Comparison of ENCODE assay signal across 11 cellular contexts in genomic region chr1:93613895-93614294, GRCh38.
DNase-seq lines count a peak whose midpoint lies in the region; ATAC-seq and TF ChIP-seq lines count a peak whose summit lies in the region.
"Had no signal": no experiment of that assay in that cellular context is flagged by ENCODE, and none has a peak within 500 bp of the region (broad histone marks: within the 10 kb centered on the region; RNA-seq: fewer than 3 reads in every experiment).

No MANE protein-coding gene starts in this region.

- H3K4me3 Mint-ChIP-seq in nephron = peak overlapping the region in 2 of 3 experiments; percentile 31 to 80
- H3K4me3 Mint-ChIP-seq: activated naive CD8-positive, alpha-beta T cell treated with anti-CD3 and anti-CD28 coated beads, Interleukin-2, amount 50 U/mL, for 24 hours had no signal

- H3K27ac ChIP-seq in fibroblast of lung (ENCODE audit: insufficient read depth, low read length) (peak overlapping the region; percentile 6), aorta (ENCODE audit: low read depth in 1 of 2, low read length in 2 of 2) (peak overlapping the region; percentile 93 to 97)

- H3K27me3 ChIP-seq in fibroblast of lung (ENCODE audit: control insufficient read depth, insufficient read depth, low read length) (no peaks in the 10 kb centered on the region), aorta (ENCODE audit: control insufficient read depth in 1 of 2, insufficient read depth in 2 of 2, low read length in 1 of 2) (no peaks in the 10 kb centered on the region)

- peaks cover 92% of the 10 kb centered on the region for H3K79me2 ChIP-seq in fibroblast of lung (ENCODE audit: control insufficient read depth, insufficient read depth, low read length)

- no peaks in the 10 kb centered on the region for H4K20me1 ChIP-seq in fibroblast of lung (ENCODE audit: control insufficient read depth, extremely low read depth, insufficient read depth, low read length)

- peak overlapping the region; percentile 15 to 63 (median 38) for H3K4me3 ChIP-seq in fibroblast of lung (replicated peaks in 1 of 4; ENCODE audit: control extremely low read depth in 1 of 4, insufficient read depth in 1 of 4, low read depth in 3 of 4, low read length in 4 of 4)
- H3K4me3 ChIP-seq in aorta (ENCODE audit: low read length in 2 of 2) = peak overlapping the region; percentile 73 to 79

- H3K9ac ChIP-seq in fibroblast of lung (ENCODE audit: insufficient read depth, low read length) = no peak overlapping the region

- H3K27me3 Mint-ChIP-seq in nephron (ENCODE audit: low read depth) = no peaks in the 10 kb centered on the region

- no peak overlapping the region for H2AFZ ChIP-seq in fibroblast of lung (ENCODE audit: low read length)

- H3K9me3 Mint-ChIP-seq in nephron = no peaks in the 10 kb centered on the region
- H3K9me3 Mint-ChIP-seq: activated naive CD8-positive, alpha-beta T cell treated with anti-CD3 and anti-CD28 coated beads, Interleukin-2, amount 50 U/mL, for 24 hours had no signal

- H3K9me3 ChIP-seq in fibroblast of lung (ENCODE audit: control insufficient read depth, insufficient read depth, low read depth, low read length) (no peaks in the 10 kb centered on the region), aorta (ENCODE audit: control insufficient read depth, low read length) (no peaks in the 10 kb centered on the region)

- H3K4me2 ChIP-seq in fibroblast of lung (ENCODE audit: extremely low read depth, insufficient read depth, low read length) = peak overlapping the region; percentile 60

- H3K27ac Mint-ChIP-seq in nephron = peak overlapping the region; percentile 19 to 89 (median 88)
- H3K27ac Mint-ChIP-seq: activated naive CD8-positive, alpha-beta T cell treated with anti-CD3 and anti-CD28 coated beads, Interleukin-2, amount 50 U/mL, for 24 hours had no signal

- WGBS in aorta, 2 donors = 7 to 9% methylated on average over 11 of the region's 11 CpGs

- TF ChIP-seq CTCF in fibroblast of lung (conservative IDR thresholded peaks at IDR 0.05 in 1 of 2, IDR thresholded peaks at IDR 0.05 in 1 of 2; ENCODE audit: low read depth in 1 of 2, low read length in 2 of 2) (peak in 1 of 2 donors; percentile 0), nephron (IDR thresholded peaks at IDR 0.05; ENCODE audit: unreplicated experiment in 3 of 3) (no peak)

- no peaks in the 10 kb centered on the region for H3K36me3 Mint-ChIP-seq in nephron (ENCODE audit: low read depth)

- H3K4me1 ChIP-seq in fibroblast of lung (ENCODE audit: control insufficient read depth, extremely low read depth, insufficient read depth, low read length) (peaks cover 30% of the 10 kb centered on the region), aorta (ENCODE audit: control insufficient read depth in 1 of 2, insufficient read depth in 2 of 2, low read length in 2 of 2) (peaks cover 3 to 5% of the 10 kb centered on the region in 2 donors)

- ATAC-seq in Right ventricle myocardium inferior = peak; percentile 75
- ATAC-seq in aorta (ENCODE audit: low FRiP score) = peak; percentile 67
- ATAC-seq: activated naive CD8-positive, alpha-beta T cell treated with anti-CD3 and anti-CD28 coated beads, Interleukin-2, amount 50 U/mL, for 24 hours had no signal

- peaks cover 3% of the 10 kb centered on the region for H3K36me3 ChIP-seq in fibroblast of lung (ENCODE audit: control insufficient read depth, insufficient read depth, low read length)
- H3K36me3 ChIP-seq in aorta (ENCODE audit: control insufficient read depth in 1 of 2, insufficient read depth in 2 of 2, low read length in 1 of 2) = no peaks in the 10 kb centered on the region

- intact Hi-C loops in Right ventricle myocardium inferior (cut with DNase I) = no loop called here
- intact Hi-C loops in cardiac septum (cut with DNase I) = loop anchor here (5.0 kb wide), 1 partner anchor 167 kb away; the partner anchor contains the start of gene FNBP1L
- intact Hi-C loops in aorta (cut with DNase I) = loop anchor here (5.0 to 10.0 kb wide), 2 partner anchors 167 to 269 kb away; partner anchors contain the start of genes DR1 (in 1 of the 2) and FNBP1L (in 1 of the 2)

- DNase-seq in Right ventricle myocardium inferior (ENCODE audit: missing footprints) (no peak), cardiac septum (ENCODE audit: low spot score) (no peak), fibroblast of lung (ENCODE audit: low read depth in 2 of 2) (peak; percentile 69 to 79), aorta (peak in 1 of 2 donors; percentile 65), HT-29 (ENCODE audit: low spot score) (no peak), NCI-H2171 treated with DMSO at 0.1 percent for 48 hours (lab: John Stamatoyannopoulos, UW) (no peak), SKM-1 treated with dmso at 0.1 percent for 144 hours (lab: John Stamatoyannopoulos, UW; ENCODE audit: unreplicated experiment) (no peak)
- DNase-seq: 8988T; activated naive CD8-positive, alpha-beta T cell treated with anti-CD3 and anti-CD28 coated beads, Interleukin-2, amount 50 U/mL, for 24 hours; T1000 had no signal

- peaks cover 91% of the 10 kb centered on the region for H3K4me1 Mint-ChIP-seq in nephron

Comparison
In these comparisons a context has a peak if more than half of its experiments do, and no peak if none do; other contexts are left out.
1. DNase-seq: peak in fibroblast of lung (2 of 2); none in Right ventricle myocardium inferior (single experiment), cardiac septum (single experiment), HT-29 (single experiment), NCI-H2171 treated with DMSO at 0.1 percent for 48 hours (single experiment) and SKM-1 treated with dmso at 0.1 percent for 144 hours (single experiment).